Comparison of ENCODE assay signal across 1 cellular context in genomic region chr4:17619416-17620105, GRCh38.
TF ChIP-seq lines count a peak whose summit lies in the region.

No MANE protein-coding gene starts in this region.

TF ChIP-seq in GM12878, 131 proteins besides CTCF, POLR2A, EP300 and RAD21:
- TF ChIP-seq ZBTB11 (CRISPR knock-in tag; IDR thresholded peaks at IDR 0.05) = no peak
- no peak for TF ChIP-seq CREB1 (IDR thresholded peaks at IDR 0.05; ENCODE audit: low read depth)
- TF ChIP-seq HDAC2 (IDR thresholded peaks at IDR 0.05) = no peak
- no peak for TF ChIP-seq STAT1 (conservative IDR thresholded peaks at IDR 0.05)
- no peak for TF ChIP-seq EZH2 (IDR thresholded peaks at IDR 0.05; ENCODE audit: borderline replicate concordance, control insufficient read depth, low read depth, low read length)
- no peak for TF ChIP-seq CREM (IDR thresholded peaks at IDR 0.05; ENCODE audit: low read depth)
- TF ChIP-seq TBL1XR1 (IDR thresholded peaks at IDR 0.05; ENCODE audit: low read depth, low read length) = no peak
- no peak for TF ChIP-seq GATAD2B (conservative IDR thresholded peaks at IDR 0.05; ENCODE audit: low read depth)
- no peak for TF ChIP-seq ZNF217 (IDR thresholded peaks at IDR 0.05)
- TF ChIP-seq MTA2 (IDR thresholded peaks at IDR 0.05; ENCODE audit: low read depth) = no peak
- TF ChIP-seq SPI1 (IDR thresholded peaks at IDR 0.05; ENCODE audit: borderline replicate concordance, insufficient read depth, low read depth, low read length) = no peak
- TF ChIP-seq TCF3 (IDR thresholded peaks at IDR 0.05; ENCODE audit: borderline replicate concordance, insufficient read depth, low read depth, low read length) = no peak
- no peak for TF ChIP-seq ZNF24 (IDR thresholded peaks at IDR 0.05)
- no peak for TF ChIP-seq ESRRA (IDR thresholded peaks at IDR 0.05; ENCODE audit: low read length)
- TF ChIP-seq BCL11A (IDR thresholded peaks at IDR 0.05; ENCODE audit: low read depth, low read length) = no peak
TF ChIP-seq in GM12878: peak in this region for 0.
